Comparison of ENCODE assay signal across 8 cellular contexts in genomic region chr2:168194784-168195522, GRCh38. TPM values are rescaled to one million over a fixed set of nuclear protein-coding genes. Genes with fewer than 3 reads are reported as not detected.
DNase-seq lines count a peak whose midpoint lies in the region; ATAC-seq, FAIRE-seq and TF ChIP-seq lines count a peak whose summit lies in the region.

No MANE protein-coding gene starts in this region.

- H3K4me3 ChIP-seq in effector memory CD4-positive, alpha-beta T cell (ENCODE audit: insufficient read depth, low read depth, low read length, poor library complexity, severe bottlenecking): no peak overlapping the region

- in situ Hi-C loops in GM13977 (cut with MboI; ENCODE audit: low pct_unique_long_range_greater_than_20kb, low sequenced_read_pairs, unreplicated experiment): no loop called here

- H3K27ac ChIP-seq in effector memory CD4-positive, alpha-beta T cell (ENCODE audit: insufficient read depth, low read length, poor library complexity, severe bottlenecking): peak overlapping the region; percentile 30

- H3K9me3 ChIP-seq in effector memory CD4-positive, alpha-beta T cell (ENCODE audit: control insufficient read depth, low read length): no peaks in the 10 kb centered on the region

- no peaks in the 10 kb centered on the region for H3K36me3 ChIP-seq in effector memory CD4-positive, alpha-beta T cell (ENCODE audit: control insufficient read depth, insufficient read depth, low read length)

- no peak overlapping the region for H3K4me3 Mint-ChIP-seq in CD14-positive monocyte

- H3K4me1 Mint-ChIP-seq in CD14-positive monocyte: peaks cover 36% of the 10 kb centered on the region

- DNase-seq in GM13977 (ENCODE audit: low spot score): peak; percentile 65
- peak in 1 of 3 donors; percentile 3 for DNase-seq in effector memory CD4-positive, alpha-beta T cell
- no peak for DNase-seq in CD14-positive monocyte (ENCODE audit: low spot score)
- no peak for DNase-seq in inferior parietal cortex (ENCODE audit: extremely low spot score)
- DNase-seq in frontal cortex (ENCODE audit: low spot score in 2 of 2): no peak
- DNase-seq in iPS-NIHi7 (ENCODE audit: extremely low spot score): no peak

- H3K27me3 Mint-ChIP-seq in CD14-positive monocyte (ENCODE audit: low read depth in 3 of 3): no peaks in the 10 kb centered on the region

- H3K27me3 ChIP-seq in effector memory CD4-positive, alpha-beta T cell (replicated peaks; ENCODE audit: control insufficient read depth, insufficient read depth, low read length, poor library complexity, severe bottlenecking): no peaks in the 10 kb centered on the region

- H3K27ac Mint-ChIP-seq in CD14-positive monocyte: peak overlapping the region in 1 of 7 donors; percentile 73

- peak; percentile 89 for ATAC-seq in GM21515 (IDR thresholded peaks at IDR 0.05; ENCODE audit: unreplicated experiment)
- ATAC-seq in HG03565 (IDR thresholded peaks at IDR 0.05; ENCODE audit: unreplicated experiment): peak; percentile 96

- TF ChIP-seq CTCF in GM13977 (IDR thresholded peaks at IDR 0.05; ENCODE audit: extremely low read depth, insufficient read depth, missing control alignments) (no peak), CD14-positive monocyte (IDR thresholded peaks at IDR 0.05) (no peak)

- peaks cover 0 to 10% of the 10 kb centered on the region in 2 donors for H3K36me3 Mint-ChIP-seq in CD14-positive monocyte

- intact Hi-C loops in CD14-positive monocyte (cut with micrococcal nuclease): no loop called here

- FAIRE-seq in frontal cortex (lab: Jason Lieb, UNC): no peak

- H3K9me3 Mint-ChIP-seq in CD14-positive monocyte: no peaks in the 10 kb centered on the region

- peaks cover 35% of the 10 kb centered on the region for H3K4me1 ChIP-seq in effector memory CD4-positive, alpha-beta T cell (ENCODE audit: control insufficient read depth, insufficient read depth, low read length, poor library complexity, severe bottlenecking)

RNA-seq across cellular contexts. Expression of gene STK39, which starts 52.4 kb away (rescaled TPM):
- 1 to 10 TPM; 1.2 to 2.6 TPM for polyA plus RNA-seq in CD14-positive monocyte
- 46.1 TPM for total RNA-seq in frontal cortex
